28 cellular contexts compared by ENCODE assay signal in genomic region chr15:47439870-47440155, GRCh38.
DNase-seq lines count a peak whose midpoint lies in the region; ATAC-seq and TF ChIP-seq lines count a peak whose summit lies in the region.
"Had no signal": no experiment of that assay in that cellular context is flagged by ENCODE, and none has a peak within 500 bp of the region (broad histone marks: within the 10 kb centered on the region; RNA-seq: fewer than 3 reads in every experiment).

No MANE protein-coding gene starts in this region.

- H3K4me2 ChIP-seq in SK-N-SH (no peak overlapping the region), skeletal muscle satellite cell (ENCODE audit: low read length) (no peak overlapping the region)

- H3K27me3 Mint-ChIP-seq in chondrocyte (ENCODE audit: low read depth) = no peaks in the 10 kb centered on the region
- H3K27me3 Mint-ChIP-seq: B cell; stimulated activated naive B cell treated with anti-CD40 and anti-IgM and Interleukin-4, amounts not matched to agents 10 μg/mL and 1 μg/mL and 100 μg/mL, for 72 hours had no signal

- no peaks in the 10 kb centered on the region for H3K79me2 ChIP-seq in SK-N-SH (ENCODE audit: insufficient read depth)
- H3K79me2 ChIP-seq: parathyroid adenoma had no signal

- H3K9ac ChIP-seq in SK-N-SH (no peak overlapping the region), skeletal muscle satellite cell (ENCODE audit: low read depth, low read length) (peak overlapping the region; percentile 39)
- H3K9ac ChIP-seq: parathyroid adenoma had no signal

- 0 out of 2 replicates have a peak overlapping the region, but pooled peaks have one; percentile 5 for H2AFZ ChIP-seq in SK-N-SH (ENCODE audit: low read depth)
- H2AFZ ChIP-seq: parathyroid adenoma had no signal

- no peaks in the 10 kb centered on the region for H3K9me2 ChIP-seq in SK-N-SH

- 65% methylated on average over 4 of the region's 4 CpGs for WGBS in SK-N-SH (ENCODE audit: low lambda C conversion rate)
- 4 to 23% methylated on average over 4 of the region's 4 CpGs for WGBS in gastroesophageal sphincter (ENCODE audit: low coverage in 1 of 2), 2 donors

- CTCF ChIA-PET in SK-N-SH (lab: Yijun Ruan, JAX) = no interaction called here

- no peak overlapping the region for H3K4me3 ChIP-seq in SK-N-SH (ENCODE audit: low read depth in 2 of 2, low read length in 1 of 2)
- H3K4me3 ChIP-seq in gastroesophageal sphincter = no peak overlapping the region
- H3K4me3 ChIP-seq in skeletal muscle satellite cell (ENCODE audit: low read length) = no peak overlapping the region
- H3K4me3 ChIP-seq: body of pancreas, lower lobe of right lung, mucosa of descending colon, right lobe of liver, vagina had no signal

- H3K27me3 ChIP-seq in SK-N-SH (ENCODE audit: insufficient read depth) (no peaks in the 10 kb centered on the region), gastroesophageal sphincter (no peaks in the 10 kb centered on the region), skeletal muscle satellite cell (ENCODE audit: control insufficient read depth, insufficient read depth, low read length) (no peaks in the 10 kb centered on the region)
- H3K27me3 ChIP-seq: body of pancreas, right lobe of liver, vagina had no signal

- H3K27ac ChIP-seq in SK-N-SH (ENCODE audit: low read depth in 2 of 2, low read length in 1 of 2) (no peak overlapping the region), gastroesophageal sphincter (peak overlapping the region in 3 of 4 donors; percentile 24 to 56 (median 39))
- H3K27ac ChIP-seq: body of pancreas, lower lobe of right lung, parathyroid adenoma, right lobe of liver, vagina had no signal

- DNase-seq in SK-N-SH (no peak), chondrocyte (ENCODE audit: low spot score) (no peak), A172 (ENCODE audit: low spot score) (no peak), AG08396 (ENCODE audit: low spot score) (no peak)
- DNase-seq: 8988T; activated CD4-positive, alpha-beta T cell treated with anti-CD3 and anti-CD28 coated beads, Interleukin-2, amount 50 U/mL, for 1 hour; activated gamma-delta T cell treated with Interleukin-2 at 50 U/mL for 16 hours; activated T-cell treated with anti-CD3 and anti-CD28 coated beads, Interleukin-2, amount 50 U/mL, for 4 hours; body of pancreas; effector CD8-positive, alpha-beta T cell; lower lobe of right lung; mucosa of descending colon; NCI-H1048; NCI-H1694 treated with DMSO at 0.1 percent for 48 hours; NCI-H2171; NCI-H510A treated with DMSO at 0.1 percent for 48 hours; NK-92 treated with Interleukin-12 subunit alpha and Interleukin-12 subunit beta, amount 100 ng/mL, for 24 hours; right lobe of liver; SHP77 treated with DMSO at 0.1 percent for 48 hours; stimulated activated naive B cell treated with anti-CD40 and anti-IgM and Interleukin-4, amounts not matched to agents 10 μg/mL and 1 μg/mL and 100 μg/mL, for 72 hours had no signal

- H3K9me3 ChIP-seq in SK-N-SH (no peaks in the 10 kb centered on the region), gastroesophageal sphincter (no peaks in the 10 kb centered on the region), skeletal muscle satellite cell (replicated peaks; ENCODE audit: low read length) (no peaks in the 10 kb centered on the region)
- H3K9me3 ChIP-seq: body of pancreas, lower lobe of right lung, mucosa of descending colon, right lobe of liver, vagina had no signal

- H3K36me3 Mint-ChIP-seq in chondrocyte (ENCODE audit: low read depth) = peaks cover 4% of the 10 kb centered on the region
- H3K36me3 Mint-ChIP-seq: stimulated activated naive B cell treated with anti-CD40 and anti-IgM and Interleukin-4, amounts not matched to agents 10 μg/mL and 1 μg/mL and 100 μg/mL, for 72 hours had no signal

- TF ChIP-seq RAD21 in SK-N-SH (IDR thresholded peaks at IDR 0.05; ENCODE audit: low read length) = no peak

- TF ChIP-seq EP300 in SK-N-SH (IDR thresholded peaks at IDR 0.05; ENCODE audit: borderline replicate concordance in 1 of 2, low read depth in 1 of 2, low read length in 1 of 2) = no peak
- TF ChIP-seq EP300 in gastroesophageal sphincter (IDR thresholded peaks at IDR 0.05) = no peak

- peak overlapping the region; percentile 59 for H3K27ac Mint-ChIP-seq in chondrocyte (ENCODE audit: unreplicated experiment)
- H3K27ac Mint-ChIP-seq: B cell; stimulated activated naive B cell treated with anti-CD40 and anti-IgM and Interleukin-4, amounts not matched to agents 10 μg/mL and 1 μg/mL and 100 μg/mL, for 72 hours had no signal

- H3K36me3 ChIP-seq in SK-N-SH (replicated peaks in 1 of 2; ENCODE audit: control insufficient read depth in 1 of 2, insufficient read depth in 2 of 2, low read length in 1 of 2) (no peaks in the 10 kb centered on the region), gastroesophageal sphincter (no peaks in the 10 kb centered on the region), skeletal muscle satellite cell (ENCODE audit: insufficient read depth, low read length) (no peaks in the 10 kb centered on the region)
- H3K36me3 ChIP-seq: lower lobe of right lung, right lobe of liver, vagina had no signal

- no peak for ATAC-seq in SK-N-SH treated with all-trans-retinoic acid at 6 μM for 48 hours
- no peak for ATAC-seq in gastroesophageal sphincter
- no peak for ATAC-seq in GM21576 (IDR thresholded peaks at IDR 0.05; ENCODE audit: unreplicated experiment)
- ATAC-seq: activated T-cell treated with anti-CD3 and anti-CD28 coated beads, Interleukin-2, amount 50 U/mL, for 4 hours; body of pancreas; lower lobe of right lung; mucosa of descending colon; Panc1; right lobe of liver; stimulated activated naive B cell treated with anti-CD40 and anti-IgM and Interleukin-4, amounts not matched to agents 10 μg/mL and 1 μg/mL and 100 μg/mL, for 72 hours had no signal

- POLR2A ChIA-PET in SK-N-SH (lab: Yijun Ruan, JAX) = no interaction called here

- peaks cover 13% of the 10 kb centered on the region for H3K4me1 Mint-ChIP-seq in chondrocyte (ENCODE audit: low read depth)
- H3K4me1 Mint-ChIP-seq: B cell; stimulated activated naive B cell treated with anti-CD40 and anti-IgM and Interleukin-4, amounts not matched to agents 10 μg/mL and 1 μg/mL and 100 μg/mL, for 72 hours had no signal

- H3K4me1 ChIP-seq in SK-N-SH (ENCODE audit: control insufficient read depth in 1 of 2, insufficient read depth in 2 of 2, low read depth in 1 of 2, low read length in 1 of 2) (no peaks in the 10 kb centered on the region; a peak in 2 of 4 replicates), gastroesophageal sphincter (peaks cover 4 to 31% (median 16%) of the 10 kb centered on the region in 3 donors), skeletal muscle satellite cell (ENCODE audit: control insufficient read depth, insufficient read depth, low read length) (peaks cover 18% of the 10 kb centered on the region)
- H3K4me1 ChIP-seq: body of pancreas, lower lobe of right lung, parathyroid adenoma, right lobe of liver had no signal

- TF ChIP-seq CTCF in SK-N-SH (IDR thresholded peaks at IDR 0.05) = no peak
- no peak for TF ChIP-seq CTCF in chondrocyte (IDR thresholded peaks at IDR 0.05)
- no peak for TF ChIP-seq CTCF in gastroesophageal sphincter (IDR thresholded peaks at IDR 0.05)

- H3K9me3 Mint-ChIP-seq in chondrocyte (ENCODE audit: low read depth) = peaks cover 10% of the 10 kb centered on the region
- H3K9me3 Mint-ChIP-seq: activated T-cell treated with anti-CD3 and anti-CD28 coated beads, Interleukin-2, amount 50 U/mL, for 4 hours had no signal

- no peaks in the 10 kb centered on the region for H4K20me1 ChIP-seq in SK-N-SH (ENCODE audit: insufficient read depth)

- no peak for TF ChIP-seq POLR2A in gastroesophageal sphincter (IDR thresholded peaks at IDR 0.05)

- no peak overlapping the region for H3K4me3 Mint-ChIP-seq in chondrocyte (ENCODE audit: unreplicated experiment)
- H3K4me3 Mint-ChIP-seq: activated T-cell treated with anti-CD3 and anti-CD28 coated beads, Interleukin-2, amount 50 U/mL, for 4 hours; B cell; stimulated activated naive B cell treated with anti-CD40 and anti-IgM and Interleukin-4, amounts not matched to agents 10 μg/mL and 1 μg/mL and 100 μg/mL, for 72 hours had no signal

- H3F3A ChIP-seq in SK-N-SH (replicated peaks; ENCODE audit: insufficient read depth) = no peaks in the 10 kb centered on the region

TF ChIP-seq in SK-N-SH, 30 proteins besides CTCF, POLR2A, EP300 and RAD21 (continues in another document):
- TF ChIP-seq PBX3 (IDR thresholded peaks at IDR 0.05) (no peak), NRF1 (IDR thresholded peaks at IDR 0.05; ENCODE audit: low read depth, low read length) (no peak)

TF ChIP-seq in SK-N-SH treated with all-trans-retinoic acid at 6 μM for 48 hours, 23 proteins besides CTCF, POLR2A, EP300 and RAD21 (continues in another document):
- TF ChIP-seq TSHZ2 (CRISPR knock-in tag; IDR thresholded peaks at IDR 0.05) (no peak), OSR1 (CRISPR knock-in tag; IDR thresholded peaks at IDR 0.05) (no peak)

Comparison
In these comparisons a context has a peak if more than half of its experiments do, and no peak if none do; other contexts are left out.
1. H3K27ac ChIP-seq: peak in gastroesophageal sphincter (3 of 4); none in SK-N-SH (0 of 2).